ENCODE assay signal across 8 cellular contexts in genomic region chr5:107248065-107248695, GRCh38.
A peak's percentile ranks its signal among the peaks of the same experiment; 100 is the strongest.
DNase-seq lines count a peak whose midpoint lies in the region; ATAC-seq lines count a peak whose summit lies in the region.

No MANE protein-coding gene starts in this region.

- ATAC-seq in GM19467 (IDR thresholded peaks at IDR 0.05; ENCODE audit: unreplicated experiment), result peak; percentile 68

- intact Hi-C loops in head of caudate nucleus (cut with DNase I), result no loop called here

- DNase-seq in D341Med (ENCODE audit: low spot score) (peak; percentile 65), NCI-H1092 treated with DMSO at 0.1 percent for 48 hours (lab: John Stamatoyannopoulos, UW) (peak; percentile 6), head of caudate nucleus (peak; percentile 9 to 87 (median 57)), pulmonary artery endothelial cell (ENCODE audit: low read depth, low spot score) (peak; percentile 3), middle frontal gyrus (ENCODE audit: extremely low spot score, low spot score) (no peak), AG08395 (ENCODE audit: low spot score) (no peak)
- DNase-seq in activated CD8-positive, alpha-beta memory T cell treated with anti-CD3 and anti-CD28 coated beads, Interleukin-2, amount 50 U/mL, for 4 hours, result peak; percentile 21

Comparison
In these comparisons a context has a peak if more than half of its experiments do, and no peak if none do; other contexts are left out.
1. DNase-seq: peak in D341Med (single experiment), NCI-H1092 treated with DMSO at 0.1 percent for 48 hours (single experiment), activated CD8-positive, alpha-beta memory T cell treated with anti-CD3 and anti-CD28 coated beads, Interleukin-2, amount 50 U/mL, for 4 hours (single experiment), head of caudate nucleus (42 of 42) and pulmonary artery endothelial cell (single experiment); none in middle frontal gyrus (single experiment) and AG08395 (single experiment).